ENCODE assay signal across 13 cellular contexts in genomic region chr1:177873238-177873637, GRCh38.
A peak's percentile ranks its signal among the peaks of the same experiment; 100 is the strongest.
DNase-seq lines count a peak whose midpoint lies in the region; ATAC-seq and TF ChIP-seq lines count a peak whose summit lies in the region.
"Had no signal": no experiment of that assay in that cellular context is flagged by ENCODE, and none has a peak within 500 bp of the region (broad histone marks: within the 10 kb centered on the region; RNA-seq: fewer than 3 reads in every experiment).

No MANE protein-coding gene starts in this region.

- no peaks in the 10 kb centered on the region for H3K4me1 ChIP-seq in SJCRH30
- peaks cover 9% of the 10 kb centered on the region for H3K4me1 ChIP-seq in foreskin keratinocyte
- H3K4me1 ChIP-seq in stomach, result peaks cover 6 to 23% (median 11%) of the 10 kb centered on the region in 4 donors
- H3K4me1 ChIP-seq: heart left ventricle had no signal

- H3K4me3 Mint-ChIP-seq in T-cell, result no peak overlapping the region
- H3K4me3 Mint-ChIP-seq: activated CD4-positive, alpha-beta T cell treated with anti-CD3 and anti-CD28 coated beads for 36 hours had no signal

- H3K36me3 Mint-ChIP-seq in T-cell, result no peaks in the 10 kb centered on the region

- POLR2A ChIA-PET in T-cell (lab: Charles Lee), result no interaction called here

- peak; percentile 100 for ATAC-seq in foreskin keratinocyte
- no peak for ATAC-seq in T-cell (replicated peaks in 1 of 4)
- ATAC-seq in GM18868 (IDR thresholded peaks at IDR 0.05; ENCODE audit: unreplicated experiment), result no peak
- ATAC-seq: activated CD4-positive, alpha-beta T cell treated with anti-CD3 and anti-CD28 coated beads for 36 hours; HCT116 had no signal

- no peaks in the 10 kb centered on the region for H3K27me3 ChIP-seq in SJCRH30
- no peaks in the 10 kb centered on the region for H3K27me3 ChIP-seq in foreskin keratinocyte
- H3K27me3 ChIP-seq in stomach, result no peaks in the 10 kb centered on the region
- H3K27me3 ChIP-seq: neutrophil had no signal

- no peak overlapping the region for H3K4me3 ChIP-seq in SJCRH30
- no peak overlapping the region for H3K4me3 ChIP-seq in stomach
- H3K4me3 ChIP-seq: heart left ventricle had no signal

- no peaks in the 10 kb centered on the region for H3K9me3 ChIP-seq in SJCRH30 (replicated peaks)
- no peaks in the 10 kb centered on the region for H3K9me3 ChIP-seq in stomach
- H3K9me3 ChIP-seq: heart left ventricle, neutrophil had no signal

- intact Hi-C loops in stomach (cut with DNase I; ENCODE audit: low total_unique reads), result no loop called here

- peaks cover 0 to 4% of the 10 kb centered on the region in 2 donors for H3K27me3 Mint-ChIP-seq in T-cell

- no peak overlapping the region for H3K27ac Mint-ChIP-seq in T-cell
- H3K27ac Mint-ChIP-seq: activated CD4-positive, alpha-beta T cell treated with anti-CD3 and anti-CD28 coated beads for 36 hours had no signal

- WGBS in stomach, 5 donors, result 25 to 44% (median 29%) methylated on average over 5 of the region's 5 CpGs

- DNase-seq in DMS153 (lab: John Stamatoyannopoulos, UW) (peak; percentile 39), DMS153 treated with DMSO at 0.1 percent for 48 hours (lab: John Stamatoyannopoulos, UW; ENCODE audit: unreplicated experiment) (no peak), SJCRH30 (peak; percentile 13 to 21), foreskin keratinocyte (peak; percentile 86 to 93), stomach (no peak), UCSD-AML1 (lab: John Stamatoyannopoulos, UW; ENCODE audit: unreplicated experiment) (no peak), T-cell (no peak)
- DNase-seq: 8988T; activated CD4-positive, alpha-beta T cell treated with anti-CD3 and anti-CD28 coated beads for 36 hours; heart left ventricle had no signal

- no peak for TF ChIP-seq POLR2A in stomach (IDR thresholded peaks at IDR 0.05)

- H3K27ac ChIP-seq in SJCRH30 (no peak overlapping the region), foreskin keratinocyte (peak overlapping the region; percentile 71), stomach (peak overlapping the region in 4 of 5 donors; percentile 30 to 78 (median 64))
- H3K27ac ChIP-seq: heart left ventricle, neutrophil had no signal

- no peaks in the 10 kb centered on the region for H3K36me3 ChIP-seq in SJCRH30
- no peaks in the 10 kb centered on the region for H3K36me3 ChIP-seq in stomach
- H3K36me3 ChIP-seq: heart left ventricle, neutrophil had no signal

- H3K4me1 Mint-ChIP-seq in T-cell, result no peaks in the 10 kb centered on the region
- H3K4me1 Mint-ChIP-seq: activated CD4-positive, alpha-beta T cell treated with anti-CD3 and anti-CD28 coated beads for 36 hours had no signal

- TF ChIP-seq CTCF in foreskin keratinocyte (conservative IDR thresholded peaks at IDR 0.05) (peak; percentile 18), stomach (IDR thresholded peaks at IDR 0.05) (no peak)

- no peak for TF ChIP-seq EP300 in stomach (IDR thresholded peaks at IDR 0.05)

- H3K9me3 Mint-ChIP-seq in T-cell, result peaks cover 3 to 13% (median 3%) of the 10 kb centered on the region in 3 donors

- CTCF ChIA-PET in T-cell (lab: Charles Lee), result interaction anchor here in 1 of 2 donors (0.7 kb wide), 1 partner anchor 30 kb away, joined by 3 read pairs; no protein-coding TSS in a partner anchor

Comparison
In these comparisons a context has a peak if more than half of its experiments do, and no peak if none do; other contexts are left out.
1. DNase-seq: peak in DMS153 (single experiment), SJCRH30 (2 of 2) and foreskin keratinocyte (2 of 2); none in DMS153 treated with DMSO at 0.1 percent for 48 hours (single experiment), stomach (single experiment), UCSD-AML1 (single experiment) and T-cell (0 of 34).